In the genomic region with DNA sequence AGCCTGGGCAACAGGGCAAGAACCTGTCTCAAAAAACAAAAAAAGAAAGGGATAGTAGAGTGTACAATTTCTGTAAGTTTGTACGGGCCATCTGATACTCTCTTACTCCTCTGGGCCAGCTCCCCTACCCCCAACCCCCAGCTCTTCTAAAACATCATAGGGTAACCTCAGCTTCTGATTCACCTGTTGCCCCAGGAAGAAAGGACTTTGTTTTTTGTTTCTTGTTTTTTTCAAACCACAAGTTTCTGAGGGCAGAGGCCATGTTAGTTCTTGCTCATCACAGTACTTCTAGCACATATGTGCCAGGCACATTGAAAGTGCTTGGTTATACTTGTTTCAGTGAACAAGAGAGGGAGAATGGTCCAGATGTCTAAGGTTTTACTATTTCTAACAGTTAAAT, we compare ENCODE assay signal across 9 cellular contexts. TPM values are rescaled to one million over a fixed set of nuclear protein-coding genes. Genes with fewer than 3 reads are reported as not detected.
A peak's percentile ranks its signal among the peaks of the same experiment; 100 is the strongest.
DNase-seq lines count a peak whose midpoint lies in the region; ATAC-seq and TF ChIP-seq lines count a peak whose summit lies in the region.
"Had no signal": no experiment of that assay in that cellular context is flagged by ENCODE, and none has a peak within 500 bp of the region (broad histone marks: within the 10 kb centered on the region; RNA-seq: fewer than 3 reads in every experiment).

No MANE protein-coding gene starts in this region.

- H3K4me1 Mint-ChIP-seq in chondrocyte (ENCODE audit: low read depth) (peaks cover 30% of the 10 kb centered on the region), WTC11 (peaks cover 5% of the 10 kb centered on the region)

- CTCF ChIA-PET in WTC11 (lab: Charles Lee), result no interaction called here

- H3K36me3 Mint-ChIP-seq in chondrocyte (ENCODE audit: low read depth) (peaks cover 12% of the 10 kb centered on the region), WTC11 (peaks cover 4% of the 10 kb centered on the region)

- H3K27me3 Mint-ChIP-seq in chondrocyte (ENCODE audit: low read depth), result no peaks in the 10 kb centered on the region
- H3K27me3 Mint-ChIP-seq in WTC11 (ENCODE audit: low read depth), result no peaks in the 10 kb centered on the region

- H3K4me3 Mint-ChIP-seq in chondrocyte (ENCODE audit: unreplicated experiment) (no peak overlapping the region), WTC11 (no peak overlapping the region)

- ATAC-seq in GM18498 (IDR thresholded peaks at IDR 0.05; ENCODE audit: unreplicated experiment), result peak; percentile 91
- ATAC-seq in GM21381 (IDR thresholded peaks at IDR 0.05; ENCODE audit: unreplicated experiment), result peak; percentile 81
- ATAC-seq in HG03460 (IDR thresholded peaks at IDR 0.05; ENCODE audit: unreplicated experiment), result peak; percentile 91
- ATAC-seq in WTC11, result no peak

- TF ChIP-seq CTCF in chondrocyte (IDR thresholded peaks at IDR 0.05) (no peak), WTC11 (IDR thresholded peaks at IDR 0.05) (no peak)

- H3K9me3 Mint-ChIP-seq in chondrocyte (ENCODE audit: low read depth) (no peaks in the 10 kb centered on the region), WTC11 (no peaks in the 10 kb centered on the region)

- POLR2A ChIA-PET in WTC11 (lab: Charles Lee), result no interaction called here

- no peak overlapping the region for H3K27ac Mint-ChIP-seq in chondrocyte (ENCODE audit: unreplicated experiment)
- H3K27ac Mint-ChIP-seq in WTC11, result no peak overlapping the region

- H3K27ac ChIP-seq in angular gyrus (ENCODE audit: low read depth, low read length), result peak overlapping the region; percentile 40

- DNase-seq in chondrocyte (ENCODE audit: low spot score) (no peak), kidney glomerular epithelial cell (lab: John Stamatoyannopoulos, UW) (no peak), WTC11 (ENCODE audit: low spot score) (no peak), NCI-H1105 (lab: John Stamatoyannopoulos, UW) (no peak)
- DNase-seq: esophagus squamous epithelium had no signal

TF ChIP-seq in WTC11, 78 proteins besides CTCF, POLR2A, EP300 and RAD21:
- TF ChIP-seq NR2C2 (CRISPR knock-in tag; IDR thresholded peaks at IDR 0.05) (no peak), CREM (CRISPR knock-in tag; IDR thresholded peaks at IDR 0.05) (no peak), CREB1 (CRISPR knock-in tag; IDR thresholded peaks at IDR 0.05) (no peak), HMGA2 (CRISPR knock-in tag; IDR thresholded peaks at IDR 0.05) (no peak), PRRX2 (CRISPR knock-in tag; IDR thresholded peaks at IDR 0.05) (no peak), NFE2L1 (CRISPR knock-in tag; IDR thresholded peaks at IDR 0.05) (no peak), ZNF121 (CRISPR knock-in tag; IDR thresholded peaks at IDR 0.05) (no peak), GABPB1 (CRISPR knock-in tag; IDR thresholded peaks at IDR 0.05) (no peak), KAT7 (CRISPR knock-in tag; IDR thresholded peaks at IDR 0.05; ENCODE audit: borderline replicate concordance) (no peak), FOXP1 (CRISPR knock-in tag; IDR thresholded peaks at IDR 0.05; ENCODE audit: borderline replicate concordance) (no peak), ZSCAN18 (CRISPR knock-in tag; IDR thresholded peaks at IDR 0.05) (no peak)
- TF ChIP-seq, protein P1, sequence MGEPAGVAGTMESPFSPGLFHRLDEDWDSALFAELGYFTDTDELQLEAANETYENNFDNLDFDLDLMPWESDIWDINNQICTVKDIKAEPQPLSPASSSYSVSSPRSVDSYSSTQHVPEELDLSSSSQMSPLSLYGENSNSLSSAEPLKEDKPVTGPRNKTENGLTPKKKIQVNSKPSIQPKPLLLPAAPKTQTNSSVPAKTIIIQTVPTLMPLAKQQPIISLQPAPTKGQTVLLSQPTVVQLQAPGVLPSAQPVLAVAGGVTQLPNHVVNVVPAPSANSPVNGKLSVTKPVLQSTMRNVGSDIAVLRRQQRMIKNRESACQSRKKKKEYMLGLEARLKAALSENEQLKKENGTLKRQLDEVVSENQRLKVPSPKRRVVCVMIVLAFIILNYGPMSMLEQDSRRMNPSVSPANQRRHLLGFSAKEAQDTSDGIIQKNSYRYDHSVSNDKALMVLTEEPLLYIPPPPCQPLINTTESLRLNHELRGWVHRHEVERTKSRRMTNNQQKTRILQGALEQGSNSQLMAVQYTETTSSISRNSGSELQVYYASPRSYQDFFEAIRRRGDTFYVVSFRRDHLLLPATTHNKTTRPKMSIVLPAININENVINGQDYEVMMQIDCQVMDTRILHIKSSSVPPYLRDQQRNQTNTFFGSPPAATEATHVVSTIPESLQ (CRISPR knock-in tag; IDR thresholded peaks at IDR 0.05), result no peak
- TF ChIP-seq, protein P2, sequence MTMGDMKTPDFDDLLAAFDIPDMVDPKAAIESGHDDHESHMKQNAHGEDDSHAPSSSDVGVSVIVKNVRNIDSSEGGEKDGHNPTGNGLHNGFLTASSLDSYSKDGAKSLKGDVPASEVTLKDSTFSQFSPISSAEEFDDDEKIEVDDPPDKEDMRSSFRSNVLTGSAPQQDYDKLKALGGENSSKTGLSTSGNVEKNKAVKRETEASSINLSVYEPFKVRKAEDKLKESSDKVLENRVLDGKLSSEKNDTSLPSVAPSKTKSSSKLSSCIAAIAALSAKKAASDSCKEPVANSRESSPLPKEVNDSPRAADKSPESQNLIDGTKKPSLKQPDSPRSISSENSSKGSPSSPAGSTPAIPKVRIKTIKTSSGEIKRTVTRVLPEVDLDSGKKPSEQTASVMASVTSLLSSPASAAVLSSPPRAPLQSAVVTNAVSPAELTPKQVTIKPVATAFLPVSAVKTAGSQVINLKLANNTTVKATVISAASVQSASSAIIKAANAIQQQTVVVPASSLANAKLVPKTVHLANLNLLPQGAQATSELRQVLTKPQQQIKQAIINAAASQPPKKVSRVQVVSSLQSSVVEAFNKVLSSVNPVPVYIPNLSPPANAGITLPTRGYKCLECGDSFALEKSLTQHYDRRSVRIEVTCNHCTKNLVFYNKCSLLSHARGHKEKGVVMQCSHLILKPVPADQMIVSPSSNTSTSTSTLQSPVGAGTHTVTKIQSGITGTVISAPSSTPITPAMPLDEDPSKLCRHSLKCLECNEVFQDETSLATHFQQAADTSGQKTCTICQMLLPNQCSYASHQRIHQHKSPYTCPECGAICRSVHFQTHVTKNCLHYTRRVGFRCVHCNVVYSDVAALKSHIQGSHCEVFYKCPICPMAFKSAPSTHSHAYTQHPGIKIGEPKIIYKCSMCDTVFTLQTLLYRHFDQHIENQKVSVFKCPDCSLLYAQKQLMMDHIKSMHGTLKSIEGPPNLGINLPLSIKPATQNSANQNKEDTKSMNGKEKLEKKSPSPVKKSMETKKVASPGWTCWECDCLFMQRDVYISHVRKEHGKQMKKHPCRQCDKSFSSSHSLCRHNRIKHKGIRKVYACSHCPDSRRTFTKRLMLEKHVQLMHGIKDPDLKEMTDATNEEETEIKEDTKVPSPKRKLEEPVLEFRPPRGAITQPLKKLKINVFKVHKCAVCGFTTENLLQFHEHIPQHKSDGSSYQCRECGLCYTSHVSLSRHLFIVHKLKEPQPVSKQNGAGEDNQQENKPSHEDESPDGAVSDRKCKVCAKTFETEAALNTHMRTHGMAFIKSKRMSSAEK (CRISPR knock-in tag; IDR thresholded peaks at IDR 0.05; ENCODE audit: borderline replicate concordance), result no peak

RNA-seq across cellular contexts. Expression of gene ATOSA, which starts 20.2 kb away (rescaled TPM):
- 18.7 to 38.8 TPM (median 21.9 TPM) in 3 replicates for total RNA-seq in chondrocyte
- 11.8 to 13.2 TPM (median 11.9 TPM) in 3 replicates for total RNA-seq in WTC11 (2021)
